In the genomic region with DNA sequence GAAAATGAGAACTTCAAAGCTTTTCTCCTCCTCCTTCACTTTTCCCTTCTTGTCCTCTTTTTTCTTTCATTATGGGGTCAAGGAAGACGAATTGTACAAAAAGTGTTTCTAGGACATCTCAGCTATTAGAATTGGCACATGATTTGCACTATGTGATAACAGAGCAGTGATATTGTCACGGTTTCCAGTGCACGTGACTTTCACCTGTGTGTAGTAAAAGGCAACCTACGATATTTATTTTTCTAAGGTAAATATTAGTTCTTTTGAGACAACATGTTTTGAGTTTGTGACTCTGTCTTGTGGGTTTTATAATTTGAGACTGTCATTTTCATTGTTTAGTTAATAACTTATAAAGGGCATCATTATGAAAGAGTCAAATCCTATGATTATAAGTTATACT, we compare ENCODE assay signal across 19 cellular contexts.
DNase-seq lines count a peak whose midpoint lies in the region; ATAC-seq, FAIRE-seq and TF ChIP-seq lines count a peak whose summit lies in the region.
"Had no signal": no experiment of that assay in that cellular context is flagged by ENCODE, and none has a peak within 500 bp of the region (broad histone marks: within the 10 kb centered on the region; RNA-seq: fewer than 3 reads in every experiment).

No MANE protein-coding gene starts in this region.

- H3K4me3 ChIP-seq in HepG2 (replicated peaks in 1 of 3; ENCODE audit: insufficient read depth in 1 of 3, low read depth in 2 of 3, low read length in 3 of 3) (no peak overlapping the region), transverse colon (no peak overlapping the region)
- H3K4me3 ChIP-seq: BLaER1, GM12878, HAP-1 had no signal

- no peak overlapping the region for H2AFZ ChIP-seq in HepG2 (ENCODE audit: low read length)

- TF ChIP-seq CTCF in HepG2 (CRISPR knock-in tag; IDR thresholded peaks at IDR 0.05) (no peak), transverse colon (IDR thresholded peaks at IDR 0.05) (no peak)

- in situ Hi-C loops in HepG2 (cut with HindIII; ENCODE audit: extremely low pct_ligation_motif_present, low pct_unique_long_range_greater_than_20kb) = no loop called here
- in situ Hi-C loops in transverse colon (cut with MboI; ENCODE audit: low pct_ligation_motif_present in 1 of 4, low pct_unique_long_range_greater_than_20kb in 1 of 4, low sequenced_read_pairs in 3 of 4) = no loop called here

- H3K9ac ChIP-seq in HepG2 (ENCODE audit: insufficient read depth, low read depth, low read length) = no peak overlapping the region
- H3K9ac ChIP-seq: BLaER1 had no signal

- TF ChIP-seq POLR2A in H54 (IDR thresholded peaks at IDR 0.05; ENCODE audit: low read depth, low read length) (no peak), HepG2 (IDR thresholded peaks at IDR 0.05; ENCODE audit: insufficient read depth in 1 of 2, low read depth in 2 of 2, low read length in 2 of 2) (no peak), transverse colon (IDR thresholded peaks at IDR 0.05) (no peak)

- no peaks in the 10 kb centered on the region for H3K79me2 ChIP-seq in HepG2 (ENCODE audit: insufficient read depth, low read length)

- no peak for TF ChIP-seq RAD21 in HepG2 (CRISPR knock-in tag; IDR thresholded peaks at IDR 0.05)

- no peaks in the 10 kb centered on the region for H3K27me3 ChIP-seq in HepG2 (ENCODE audit: control insufficient read depth in 1 of 2, insufficient read depth in 2 of 2, low read length in 2 of 2)
- no peaks in the 10 kb centered on the region for H3K27me3 ChIP-seq in transverse colon
- H3K27me3 ChIP-seq: BLaER1 had no signal

- POLR2A ChIA-PET in HepG2 (lab: Yijun Ruan, JAX) = no interaction called here

- H3K36me3 ChIP-seq in HepG2 (replicated peaks in 1 of 2; ENCODE audit: control insufficient read depth in 1 of 2, insufficient read depth in 2 of 2, low read length in 2 of 2) (no peaks in the 10 kb centered on the region), transverse colon (no peaks in the 10 kb centered on the region)
- H3K36me3 ChIP-seq: BLaER1, HAP-1 had no signal

- no peak for TF ChIP-seq EP300 in HepG2 (IDR thresholded peaks at IDR 0.05; ENCODE audit: low read depth in 2 of 2, low read length in 2 of 2)
- no peak for TF ChIP-seq EP300 in HepG2 (CRISPR knock-in tag; IDR thresholded peaks at IDR 0.05; ENCODE audit: borderline replicate concordance)
- no peak for TF ChIP-seq EP300 in transverse colon (IDR thresholded peaks at IDR 0.05; ENCODE audit: low read depth)

- ATAC-seq in HG03571 (IDR thresholded peaks at IDR 0.05; ENCODE audit: unreplicated experiment) (no peak), HepG2 (no peak)
- ATAC-seq: GM12878 had no signal

- no peaks in the 10 kb centered on the region for H3K4me1 ChIP-seq in HepG2 (ENCODE audit: insufficient read depth, low read length)
- no peaks in the 10 kb centered on the region for H3K4me1 ChIP-seq in transverse colon
- H3K4me1 ChIP-seq: BLaER1, HAP-1 had no signal

- intact Hi-C loops in HepG2 (cut with micrococcal nuclease; ENCODE audit: unreplicated experiment) = no loop called here
- intact Hi-C loops in transverse colon (cut with DNase I; ENCODE audit: low total_unique reads) = no loop called here

- WGBS in HepG2 (ENCODE audit: low lambda C conversion rate) = under 1% methylated on average over 4 of the region's 4 CpGs
- WGBS in transverse colon (ENCODE audit: low coverage in 1 of 2), 2 donors = 49 to 51% methylated on average over 4 of the region's 4 CpGs

- H3K27ac ChIP-seq in HepG2 (ENCODE audit: extremely low read length, insufficient read depth, low read length) = no peak overlapping the region
- no peak overlapping the region for H3K27ac ChIP-seq in transverse colon
- H3K27ac ChIP-seq: BLaER1, HL-60 had no signal

- CTCF ChIA-PET in HepG2 (lab: Yijun Ruan, JAX; ENCODE audit: low intra/inter-chr PET ratio, low total read pairs) = no interaction called here

- no peaks in the 10 kb centered on the region for H4K20me1 ChIP-seq in HepG2 (ENCODE audit: insufficient read depth, low read length)
- H4K20me1 ChIP-seq: BLaER1 had no signal

- BruUV-seq in HepG2 (replicated peaks; lab: Mats Ljungman, UMichigan) = no TSS peak

- no peak overlapping the region for H3K4me2 ChIP-seq in HepG2 (ENCODE audit: low read depth, low read length)
- H3K4me2 ChIP-seq: BLaER1 had no signal

- FAIRE-seq in H54 (lab: Jason Lieb, UNC) (peak; percentile 48), HepG2 (lab: Jason Lieb, UNC) (no peak)
- FAIRE-seq: GM12878, GM19239, H1 had no signal

- no peaks in the 10 kb centered on the region for H3K9me3 ChIP-seq in HepG2 (ENCODE audit: low read length)
- H3K9me3 ChIP-seq in transverse colon = no peaks in the 10 kb centered on the region
- H3K9me3 ChIP-seq: BLaER1, HAP-1 had no signal

- DNase-seq in NCI-H1417 (lab: John Stamatoyannopoulos, UW) (peak in 2 of 3 experiments; percentile 8 to 48), NCI-H1417 treated with DMSO at 0.1 percent for 48 hours (lab: John Stamatoyannopoulos, UW) (no peak), H54 (ENCODE audit: insufficient read length, low spot score) (no peak), NCI-H748 treated with DMSO at 0.1 percent for 48 hours (lab: John Stamatoyannopoulos, UW) (peak; percentile 23), HepG2 (ENCODE audit: low spot score) (no peak), transverse colon (no peak)
- DNase-seq: 8988T; Calu3; CD4-positive, alpha-beta memory T cell; DMS79 treated with DMSO at 0.1 percent for 48 hours; GF-D8; KBM-7 had no signal

TF ChIP-seq in HepG2, 621 proteins besides CTCF, POLR2A, EP300 and RAD21:
- TF ChIP-seq ZNF235 (CRISPR knock-in tag; IDR thresholded peaks at IDR 0.05; ENCODE audit: borderline replicate concordance) = no peak
- no peak for TF ChIP-seq ZNF382 (CRISPR knock-in tag; IDR thresholded peaks at IDR 0.05; ENCODE audit: borderline replicate concordance)
- no peak for TF ChIP-seq MTF1 (CRISPR knock-in tag; IDR thresholded peaks at IDR 0.05)
- TF ChIP-seq ZZZ3 (CRISPR knock-in tag; IDR thresholded peaks at IDR 0.05; ENCODE audit: borderline replicate concordance) = no peak
- no peak for TF ChIP-seq CBX1 (IDR thresholded peaks at IDR 0.05; ENCODE audit: low read depth)
- no peak for TF ChIP-seq SMAD3 (CRISPR knock-in tag; IDR thresholded peaks at IDR 0.05)
- no peak for TF ChIP-seq MIER3 (CRISPR knock-in tag; IDR thresholded peaks at IDR 0.05; ENCODE audit: borderline replicate concordance)
- no peak for TF ChIP-seq SMARCE1 (IDR thresholded peaks at IDR 0.05; ENCODE audit: borderline replicate concordance)

Comparison
In these comparisons a context has a peak if more than half of its experiments do, and no peak if none do; other contexts are left out.
1. DNase-seq: peak in NCI-H1417 (2 of 3) and NCI-H748 treated with DMSO at 0.1 percent for 48 hours (single experiment); none in NCI-H1417 treated with DMSO at 0.1 percent for 48 hours (single experiment), H54 (single experiment), HepG2 (single experiment) and transverse colon (single experiment).